22 cellular contexts compared by ENCODE assay signal in the genomic region with DNA sequence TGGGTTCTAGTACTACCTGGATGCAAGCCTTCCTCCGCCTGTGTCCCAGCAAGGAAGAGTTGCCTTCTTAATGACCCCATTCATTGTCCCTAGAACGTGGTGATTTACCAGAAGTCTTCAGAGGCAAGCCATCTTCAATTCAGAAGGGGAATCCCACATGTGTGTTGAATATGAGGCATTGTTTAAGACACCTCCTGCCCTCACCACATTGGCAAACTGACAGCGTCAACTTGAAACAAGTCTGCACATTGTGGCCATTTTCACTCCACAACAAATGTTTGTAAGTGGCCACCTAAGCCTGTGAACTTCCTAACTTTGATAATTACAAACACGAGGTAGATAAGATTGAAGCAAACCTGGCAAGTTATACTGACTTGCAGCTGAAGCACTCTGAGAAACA.
DNase-seq lines count a peak whose midpoint lies in the region; ATAC-seq and TF ChIP-seq lines count a peak whose summit lies in the region.
"Had no signal": no experiment of that assay in that cellular context is flagged by ENCODE, and none has a peak within 500 bp of the region (broad histone marks: within the 10 kb centered on the region; RNA-seq: fewer than 3 reads in every experiment).

No MANE protein-coding gene starts in this region.

- no peaks in the 10 kb centered on the region for H3K9me3 Mint-ChIP-seq in MCF 10A (ENCODE audit: unreplicated experiment)
- H3K9me3 Mint-ChIP-seq in brain: no peaks in the 10 kb centered on the region
- no peaks in the 10 kb centered on the region for H3K9me3 Mint-ChIP-seq in mesothelial cell of epicardium
- H3K9me3 Mint-ChIP-seq: activated CD8-positive, alpha-beta T cell treated with anti-CD3 and anti-CD28 coated beads for 36 hours; CD4-positive, alpha-beta memory T cell had no signal

- H3K36me3 Mint-ChIP-seq in MCF 10A (ENCODE audit: insufficient read depth, unreplicated experiment) (no peaks in the 10 kb centered on the region), brain (no peaks in the 10 kb centered on the region), mesothelial cell of epicardium (no peaks in the 10 kb centered on the region)
- H3K36me3 Mint-ChIP-seq: CD4-positive, alpha-beta memory T cell had no signal

- H3K36me3 ChIP-seq in breast epithelium: no peaks in the 10 kb centered on the region
- H3K36me3 ChIP-seq: heart left ventricle had no signal

- H3K4me3 Mint-ChIP-seq in MCF 10A (ENCODE audit: unreplicated experiment) (no peak overlapping the region), brain (peak overlapping the region in 1 of 5 experiments; percentile 77), mesothelial cell of epicardium (no peak overlapping the region)
- H3K4me3 Mint-ChIP-seq: activated CD8-positive, alpha-beta T cell treated with anti-CD3 and anti-CD28 coated beads for 36 hours; CD4-positive, alpha-beta memory T cell had no signal

- intact Hi-C loops in breast epithelium (cut with DNase I; ENCODE audit: low total_unique reads) (no loop called here), MCF 10A (cut with micrococcal nuclease) (loop anchor here (10.0 kb wide), 1 partner anchor 132 kb away; no protein-coding TSS in a partner anchor), head of caudate nucleus (cut with DNase I) (no loop called here)

- H3K27ac Mint-ChIP-seq in MCF 10A (ENCODE audit: low read depth, unreplicated experiment): no peak overlapping the region
- peak overlapping the region in 3 of 5 experiments; percentile 96 to 97 (median 97) for H3K27ac Mint-ChIP-seq in brain
- H3K27ac Mint-ChIP-seq in mesothelial cell of epicardium: peak overlapping the region; percentile 96
- H3K27ac Mint-ChIP-seq: activated CD8-positive, alpha-beta T cell treated with anti-CD3 and anti-CD28 coated beads for 36 hours; CD4-positive, alpha-beta memory T cell had no signal

- TF ChIP-seq POLR2A in breast epithelium (IDR thresholded peaks at IDR 0.05): no peak

- TF ChIP-seq CTCF in breast epithelium (IDR thresholded peaks at IDR 0.05) (no peak), MCF 10A (IDR thresholded peaks at IDR 0.05; ENCODE audit: unreplicated experiment) (no peak), brain (conservative IDR thresholded peaks at IDR 0.05) (no peak), mesothelial cell of epicardium (IDR thresholded peaks at IDR 0.05; ENCODE audit: unreplicated experiment) (no peak)

- peaks cover 7 to 18% of the 10 kb centered on the region in 2 donors for H3K4me1 ChIP-seq in breast epithelium

- no peak for ATAC-seq in GM19035 (IDR thresholded peaks at IDR 0.05; ENCODE audit: unreplicated experiment)
- ATAC-seq: activated CD8-positive, alpha-beta T cell treated with anti-CD3 and anti-CD28 coated beads for 36 hours; heart left ventricle; left cardiac atrium; PC-3 had no signal

- POLR2A ChIA-PET in MCF 10A (lab: Yijun Ruan, JAX): no interaction called here

- no peaks in the 10 kb centered on the region for H3K4me1 Mint-ChIP-seq in MCF 10A (ENCODE audit: insufficient read depth, unreplicated experiment)
- H3K4me1 Mint-ChIP-seq in brain: peaks cover 65% of the 10 kb centered on the region
- H3K4me1 Mint-ChIP-seq in mesothelial cell of epicardium: peaks cover 41% of the 10 kb centered on the region
- H3K4me1 Mint-ChIP-seq: CD4-positive, alpha-beta memory T cell had no signal

- H3K27me3 ChIP-seq in breast epithelium: no peaks in the 10 kb centered on the region
- H3K27me3 ChIP-seq: heart left ventricle, SJCRH30 had no signal

- no peaks in the 10 kb centered on the region for H3K27me3 Mint-ChIP-seq in MCF 10A (ENCODE audit: insufficient read depth, unreplicated experiment)
- H3K27me3 Mint-ChIP-seq in brain: peaks cover 4% of the 10 kb centered on the region
- H3K27me3 Mint-ChIP-seq in mesothelial cell of epicardium (ENCODE audit: low read depth): no peaks in the 10 kb centered on the region

- CTCF ChIA-PET in MCF 10A (lab: Yijun Ruan, JAX): no interaction called here

- H3K27ac ChIP-seq in breast epithelium: peak overlapping the region; percentile 89 to 91

- peak in 1 of 2 donors; percentile 49 for DNase-seq in breast epithelium (ENCODE audit: low spot score in 2 of 2)
- DNase-seq in MCF 10A (ENCODE audit: unreplicated experiment): no peak
- no peak for DNase-seq in mesothelial cell of epicardium (ENCODE audit: low spot score in 2 of 2, unreplicated experiment in 2 of 2)
- no peak for DNase-seq in NCI-H1092 (lab: John Stamatoyannopoulos, UW)
- DNase-seq in NCI-H526 treated with DMSO at 0.1 percent for 48 hours (lab: John Stamatoyannopoulos, UW): no peak
- DNase-seq in head of caudate nucleus: no peak
- DNase-seq: activated CD4-positive, alpha-beta T cell treated with anti-CD3 and anti-CD28 coated beads for 1 hour; activated CD8-positive, alpha-beta T cell treated with anti-CD3 and anti-CD28 coated beads for 36 hours; AML-193; CD4-positive, alpha-beta memory T cell; dermis blood vessel endothelial cell; GOT3; heart left ventricle; left cardiac atrium; NCI-H1092 treated with DMSO at 0.1 percent for 48 hours; NCI-H2029 treated with DMSO at 0.1 percent for 48 hours; NCI-H345; PC-3; SJCRH30; T-helper 1 cell had no signal

- no peaks in the 10 kb centered on the region for H3K9me3 ChIP-seq in breast epithelium
- H3K9me3 ChIP-seq: heart left ventricle, SJCRH30 had no signal

- H3K4me3 ChIP-seq in breast epithelium: no peak overlapping the region
- H3K4me3 ChIP-seq: heart left ventricle, SJCRH30 had no signal

- BruUV-seq in MCF 10A (replicated peaks; lab: Mats Ljungman, UMichigan): no TSS peak
